Comparison of ENCODE assay signal across 18 cellular contexts in the genomic region with DNA sequence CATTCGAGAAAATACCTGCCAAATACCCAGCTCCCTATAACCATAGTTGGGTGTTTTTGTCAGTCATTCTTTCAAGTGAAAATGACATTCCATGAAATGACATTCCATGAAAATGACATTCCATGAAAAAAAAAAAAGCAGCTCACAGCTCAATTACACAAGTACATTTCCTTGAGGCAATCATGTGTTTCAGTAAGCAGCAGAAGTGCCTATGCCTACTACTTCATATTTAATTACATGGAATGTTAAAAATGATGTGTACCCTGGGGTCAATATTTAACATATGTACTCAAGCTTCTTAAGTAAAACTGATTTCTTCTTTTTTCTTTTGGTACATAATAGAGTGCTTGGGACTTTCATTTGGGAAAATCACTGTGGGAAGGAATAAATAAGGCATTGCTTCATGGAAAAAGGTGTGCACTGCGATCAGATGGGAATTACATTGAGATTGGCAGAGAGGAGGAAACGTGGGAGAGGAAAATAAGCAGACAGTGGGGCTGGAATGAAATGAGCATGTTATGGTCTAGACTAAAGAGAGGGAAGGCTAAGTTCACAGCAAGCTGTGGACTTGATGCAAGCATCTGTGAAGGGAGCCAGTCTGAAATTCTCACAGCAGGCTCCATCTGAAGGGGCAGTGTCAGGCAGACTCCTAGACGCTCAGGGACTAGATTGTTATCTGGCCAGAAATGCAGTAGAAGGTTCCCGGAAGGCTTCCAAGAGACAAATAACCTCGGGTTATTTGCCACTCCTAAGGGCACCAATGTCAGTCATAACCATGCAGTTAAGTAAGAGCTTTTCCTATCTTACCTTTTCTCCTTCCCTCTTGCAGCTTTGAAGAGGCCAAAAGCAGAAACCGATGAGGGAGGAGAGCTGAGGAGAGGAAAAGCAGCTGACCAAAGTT. TPM values are rescaled to one million over a fixed set of nuclear protein-coding genes. Genes with fewer than 3 reads are reported as not detected.
DNase-seq lines count a peak whose midpoint lies in the region; ATAC-seq, FAIRE-seq and TF ChIP-seq lines count a peak whose summit lies in the region.
"Had no signal": no experiment of that assay in that cellular context is flagged by ENCODE, and none has a peak within 500 bp of the region (broad histone marks: within the 10 kb centered on the region; RNA-seq: fewer than 3 reads in every experiment).

No MANE protein-coding gene starts in this region.

- ATAC-seq in A549 (peak; percentile 43 to 75; a peak in 4 of 6 replicates), left colon (peak; percentile 92), HG02938 (IDR thresholded peaks at IDR 0.05; ENCODE audit: unreplicated experiment) (no peak), GM18498 (IDR thresholded peaks at IDR 0.05; ENCODE audit: unreplicated experiment) (no peak), HG03457 (IDR thresholded peaks at IDR 0.05; ENCODE audit: unreplicated experiment) (no peak)
- ATAC-seq: heart left ventricle had no signal

- H3K27me3 ChIP-seq in adipocyte (replicated peaks; ENCODE audit: control insufficient read depth, insufficient read depth, low read length): no peaks in the 10 kb centered on the region
- H3K27me3 ChIP-seq: heart left ventricle, upper lobe of left lung had no signal

- WGBS in A549 (ENCODE audit: missing lambda C conversion rate): 36% methylated on average over 7 of the region's 7 CpGs

- TF ChIP-seq EP300 in A549 (IDR thresholded peaks at IDR 0.05): no peak

- H3K9ac ChIP-seq in adipocyte (ENCODE audit: low read length): no peak overlapping the region

- POLR2A ChIA-PET in A549 (lab: Yijun Ruan, JAX) (no interaction called here), HEK293 (lab: Yijun Ruan, JAX) (interaction anchor here (0.8 to 1.8 kb wide), 2 partner anchors 33 to 51 kb away, joined by 7 to 12 read pairs; partner anchors contain the start of genes RFESD and RHOBTB3)

- H3K36me3 ChIP-seq in HEK293 (ENCODE audit: control insufficient read depth in 2 of 2, insufficient read depth in 1 of 2, low read length in 2 of 2): no peaks in the 10 kb centered on the region
- peaks cover 17% of the 10 kb centered on the region for H3K36me3 ChIP-seq in adipocyte (ENCODE audit: control insufficient read depth, insufficient read depth, low read length, severe bottlenecking)
- H3K36me3 ChIP-seq: heart left ventricle, upper lobe of left lung had no signal

- peaks cover 13% of the 10 kb centered on the region for H3K4me1 ChIP-seq in A549
- H3K4me1 ChIP-seq in HEK293 (ENCODE audit: control insufficient read depth, insufficient read depth, low read length): 0 out of 2 replicates have a peak, but pooled peaks cover 6% of the 10 kb centered on the region
- H3K4me1 ChIP-seq in adipocyte (ENCODE audit: control insufficient read depth, insufficient read depth, low read length): peaks cover 2% of the 10 kb centered on the region
- H3K4me1 ChIP-seq: heart left ventricle, upper lobe of left lung had no signal

- CTCF ChIA-PET in A549 (lab: Yijun Ruan, JAX): interaction anchor here (1.4 to 2.9 kb wide), 3 partner anchors 22 to 34 kb away, joined by 3 to 10 read pairs (median 4); partner anchors contain the start of gene RHOBTB3
- CTCF ChIA-PET in HEK293 (lab: Yijun Ruan, JAX): interaction anchor here (0.7 to 1.5 kb wide), 6 partner anchors 24 to 1153 kb away, joined by 3 to 10 read pairs (median 4); no protein-coding TSS in a partner anchor

- intact Hi-C loops in left colon (cut with DNase I, micrococcal nuclease): no loop called here

- TF ChIP-seq CTCF in A549 (IDR thresholded peaks at IDR 0.05) (no peak), HEK293 (tag by site-specific recombination; IDR thresholded peaks at IDR 0.05) (no peak)

- H3K4me2 ChIP-seq in A549: peak overlapping the region; percentile 52

- H3K4me3 ChIP-seq in A549: no peak overlapping the region
- H3K4me3 ChIP-seq in HEK293 (ENCODE audit: low read depth, low read length): no peak overlapping the region
- H3K4me3 ChIP-seq in adipocyte (ENCODE audit: low read length): no peak overlapping the region
- H3K4me3 ChIP-seq: heart left ventricle, upper lobe of left lung had no signal

- no peak for TF ChIP-seq RAD21 in A549 (conservative IDR thresholded peaks at IDR 0.05 in 1 of 2, IDR thresholded peaks at IDR 0.05 in 1 of 2)

- no peak for TF ChIP-seq POLR2A in A549 (IDR thresholded peaks at IDR 0.05; ENCODE audit: low read length)

- H3K9me3 ChIP-seq in A549 (no peaks in the 10 kb centered on the region), HEK293 (ENCODE audit: control insufficient read depth, insufficient read depth, low read depth, low read length) (no peaks in the 10 kb centered on the region), adipocyte (ENCODE audit: control insufficient read depth, low read length) (no peaks in the 10 kb centered on the region)
- H3K9me3 ChIP-seq: heart left ventricle, upper lobe of left lung had no signal

- no peak for FAIRE-seq in A549 (lab: Jason Lieb, UNC)
- FAIRE-seq: GM12892 had no signal

- H3K27ac ChIP-seq in A549: peak overlapping the region in 1 of 2 experiments; percentile 35; a peak in 1 of 6 replicates
- H3K27ac ChIP-seq in HEK293 (ENCODE audit: extremely low read depth, low read depth, low read length): no peak overlapping the region
- H3K27ac ChIP-seq: heart left ventricle had no signal

- peak in 1 of 2 experiments; percentile 6 for DNase-seq in A549 (ENCODE audit: low read depth in 1 of 2, low spot score in 1 of 2)
- peak; percentile 72 for DNase-seq in adipocyte (ENCODE audit: low read depth)
- no peak for DNase-seq in left colon
- DNase-seq in stimulated activated naive CD4-positive, alpha-beta T cell (lab: John Stamatoyannopoulos, UW): no peak
- DNase-seq: activated CD4-positive, alpha-beta memory T cell treated with anti-CD3 and anti-CD28 coated beads for 36 hours; aorta; effector CD4-positive, alpha-beta T cell; heart left ventricle; mammary epithelial cell; occipital lobe; T-helper 9 cell; upper lobe of left lung had no signal

TF ChIP-seq in A549, 52 proteins besides CTCF, POLR2A, EP300 and RAD21:
- peak; percentile 60; the same call in 1 of the 2 replicates for TF ChIP-seq GATA3 (IDR thresholded peaks at IDR 0.05; ENCODE audit: borderline replicate concordance)
- TF ChIP-seq, protein P1, sequence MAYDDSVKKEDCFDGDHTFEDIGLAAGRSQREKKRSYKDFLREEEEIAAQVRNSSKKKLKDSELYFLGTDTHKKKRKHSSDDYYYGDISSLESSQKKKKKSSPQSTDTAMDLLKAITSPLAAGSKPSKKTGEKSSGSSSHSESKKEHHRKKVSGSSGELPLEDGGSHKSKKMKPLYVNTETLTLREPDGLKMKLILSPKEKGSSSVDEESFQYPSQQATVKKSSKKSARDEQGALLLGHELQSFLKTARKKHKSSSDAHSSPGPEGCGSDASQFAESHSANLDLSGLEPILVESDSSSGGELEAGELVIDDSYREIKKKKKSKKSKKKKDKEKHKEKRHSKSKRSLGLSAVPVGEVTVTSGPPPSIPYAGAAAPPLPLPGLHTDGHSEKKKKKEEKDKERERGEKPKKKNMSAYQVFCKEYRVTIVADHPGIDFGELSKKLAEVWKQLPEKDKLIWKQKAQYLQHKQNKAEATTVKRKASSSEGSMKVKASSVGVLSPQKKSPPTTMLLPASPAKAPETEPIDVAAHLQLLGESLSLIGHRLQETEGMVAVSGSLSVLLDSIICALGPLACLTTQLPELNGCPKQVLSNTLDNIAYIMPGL (CRISPR knock-in tag; IDR thresholded peaks at IDR 0.05; ENCODE audit: borderline replicate concordance): no peak
TF ChIP-seq in A549: peak in this region for 1.

TF ChIP-seq in HEK293, 187 proteins besides CTCF, POLR2A, EP300 and RAD21 (continues in another document):
- TF ChIP-seq ZNF404 (tag by site-specific recombination; IDR thresholded peaks at IDR 0.05) (no peak), SP3 (tag by site-specific recombination; IDR thresholded peaks at IDR 0.05) (no peak), ZNF146 (tag by site-specific recombination; IDR thresholded peaks at IDR 0.05) (no peak), ZNF184 (tag by site-specific recombination; IDR thresholded peaks at IDR 0.05) (no peak)
- TF ChIP-seq, protein P2, sequence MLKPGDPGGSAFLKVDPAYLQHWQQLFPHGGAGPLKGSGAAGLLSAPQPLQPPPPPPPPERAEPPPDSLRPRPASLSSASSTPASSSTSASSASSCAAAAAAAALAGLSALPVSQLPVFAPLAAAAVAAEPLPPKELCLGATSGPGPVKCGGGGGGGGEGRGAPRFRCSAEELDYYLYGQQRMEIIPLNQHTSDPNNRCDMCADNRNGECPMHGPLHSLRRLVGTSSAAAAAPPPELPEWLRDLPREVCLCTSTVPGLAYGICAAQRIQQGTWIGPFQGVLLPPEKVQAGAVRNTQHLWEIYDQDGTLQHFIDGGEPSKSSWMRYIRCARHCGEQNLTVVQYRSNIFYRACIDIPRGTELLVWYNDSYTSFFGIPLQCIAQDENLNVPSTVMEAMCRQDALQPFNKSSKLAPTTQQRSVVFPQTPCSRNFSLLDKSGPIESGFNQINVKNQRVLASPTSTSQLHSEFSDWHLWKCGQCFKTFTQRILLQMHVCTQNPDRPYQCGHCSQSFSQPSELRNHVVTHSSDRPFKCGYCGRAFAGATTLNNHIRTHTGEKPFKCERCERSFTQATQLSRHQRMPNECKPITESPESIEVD (tag by site-specific recombination; IDR thresholded peaks at IDR 0.05): 0 out of 2 replicates have a peak, but pooled peaks have one; percentile 13

RNA-seq across cellular contexts. Expression of gene SPATA9, which starts 15.2 kb away (rescaled TPM):
- 0.15 and 0.16 TPM in 2 replicates for polyA plus RNA-seq in A549 (2011; rRNA removed)
- not detected in 2 replicates for polyA plus RNA-seq in A549 (2012; cell fraction: cytosol; rRNA removed)
- not detected in 2 replicates for polyA plus RNA-seq in A549 (2012; cell fraction: nucleus; rRNA removed)
- polyA plus RNA-seq in A549 (2017; fragmentation: RNase III; extraction: RNeasy Plus Mini Kit Qiagen cat#74134 plus additional on column Dnase treatment): not detected in 3 replicates
- polyA minus RNA-seq in A549 (2011; rRNA and poly(A)+ RNA removed): not detected in 2 replicates
- total RNA-seq in left colon: under 1 TPM; 0.31 to 0.49 TPM
- total RNA-seq: activated CD4-positive, alpha-beta memory T cell treated with anti-CD3 and anti-CD28 coated beads for 36 hours; activated T-helper 2 cell treated with anti-CD3 and anti-CD28 coated beads, Interferon-gamma antibody, Interleukin-2, Interleukin-4, amounts not matched to agents 10 μg/mL and 5 μg/mL and 100 μg/mL, durations not matched to agents 14 hours and 24 hours and 36 hours; mammary epithelial cell had no signal
- polyA plus RNA-seq: mammary epithelial cell had no signal

RNA-seq across cellular contexts. Expression of gene RHOBTB3, which starts 33.1 kb away (rescaled TPM):
- 28.6 and 37.5 TPM in 2 replicates for polyA plus RNA-seq in A549 (2011; rRNA removed)
- 14.2 TPM in 2 replicates for polyA plus RNA-seq in A549 (2012; cell fraction: cytosol; rRNA removed)
- 8.7 and 11.3 TPM in 2 replicates for polyA plus RNA-seq in A549 (2012; cell fraction: nucleus; rRNA removed)
- 7.3 to 11.1 TPM (median 9.1 TPM) in 3 replicates for polyA plus RNA-seq in A549 (2017; fragmentation: RNase III; extraction: RNeasy Plus Mini Kit Qiagen cat#74134 plus additional on column Dnase treatment)
- 63.6 and 65.8 TPM in 2 replicates for polyA minus RNA-seq in A549 (2011; rRNA and poly(A)+ RNA removed)
- total RNA-seq in left colon: 10 to 100 TPM; 49.8 to 54.0 TPM

RNA-seq across cellular contexts. Expression of gene RFESD, which starts 51.5 kb away (rescaled TPM):
- polyA plus RNA-seq in A549 (2011; rRNA removed) (4.8 and 5.4 TPM in 2 replicates), A549 (2017; fragmentation: RNase III; extraction: RNeasy Plus Mini Kit Qiagen cat#74134 plus additional on column Dnase treatment) (1.6 to 2.1 TPM (median 2.0 TPM) in 3 replicates)
- 0.96 and 1.0 TPM in 2 replicates for polyA plus RNA-seq in A549 (2012; cell fraction: cytosol; rRNA removed)
- 0.34 and 0.35 TPM in 2 replicates for polyA plus RNA-seq in A549 (2012; cell fraction: nucleus; rRNA removed)
- polyA minus RNA-seq in A549 (2011; rRNA and poly(A)+ RNA removed): 0.97 and 1.8 TPM in 2 replicates
- total RNA-seq in left colon: under 1 TPM; 0.55 to 0.84 TPM

Comparison
In these comparisons a context has a peak if more than half of its experiments do, and no peak if none do; other contexts are left out.
1. ATAC-seq: peak in A549 (2 of 2) and left colon (single experiment); none in HG02938 (single experiment), GM18498 (single experiment) and HG03457 (single experiment).